ENCODE assay signal across 1 cellular context in genomic region chr4:89836897-89837384, GRCh38.
TF ChIP-seq lines count a peak whose summit lies in the region.

SNCA (minus strand) TSS chr4:89837161; CDS start chr4:89835667, 1,494 bp downstream.

TF ChIP-seq in H1, 55 proteins besides CTCF, POLR2A, EP300 and RAD21 (continued from another document):
- TF ChIP-seq MAX (IDR thresholded peaks at IDR 0.05) (peak; percentile 88), YY1 (IDR thresholded peaks at IDR 0.05; ENCODE audit: low read depth, low read length) (peak; percentile 47; the same call in 1 of the 2 replicates), TCF12 (IDR thresholded peaks at IDR 0.05; ENCODE audit: low read depth, low read length) (no peak), KDM4A (IDR thresholded peaks at IDR 0.05; ENCODE audit: low read depth, low read length, severe bottlenecking) (peak; percentile 99), BRCA1 (IDR thresholded peaks at IDR 0.05; ENCODE audit: low read depth, low read length) (no peak), ASH2L (IDR thresholded peaks at IDR 0.05; ENCODE audit: low read length) (peak; percentile 86)
